1 cellular context compared by ENCODE assay signal in the genomic region with DNA sequence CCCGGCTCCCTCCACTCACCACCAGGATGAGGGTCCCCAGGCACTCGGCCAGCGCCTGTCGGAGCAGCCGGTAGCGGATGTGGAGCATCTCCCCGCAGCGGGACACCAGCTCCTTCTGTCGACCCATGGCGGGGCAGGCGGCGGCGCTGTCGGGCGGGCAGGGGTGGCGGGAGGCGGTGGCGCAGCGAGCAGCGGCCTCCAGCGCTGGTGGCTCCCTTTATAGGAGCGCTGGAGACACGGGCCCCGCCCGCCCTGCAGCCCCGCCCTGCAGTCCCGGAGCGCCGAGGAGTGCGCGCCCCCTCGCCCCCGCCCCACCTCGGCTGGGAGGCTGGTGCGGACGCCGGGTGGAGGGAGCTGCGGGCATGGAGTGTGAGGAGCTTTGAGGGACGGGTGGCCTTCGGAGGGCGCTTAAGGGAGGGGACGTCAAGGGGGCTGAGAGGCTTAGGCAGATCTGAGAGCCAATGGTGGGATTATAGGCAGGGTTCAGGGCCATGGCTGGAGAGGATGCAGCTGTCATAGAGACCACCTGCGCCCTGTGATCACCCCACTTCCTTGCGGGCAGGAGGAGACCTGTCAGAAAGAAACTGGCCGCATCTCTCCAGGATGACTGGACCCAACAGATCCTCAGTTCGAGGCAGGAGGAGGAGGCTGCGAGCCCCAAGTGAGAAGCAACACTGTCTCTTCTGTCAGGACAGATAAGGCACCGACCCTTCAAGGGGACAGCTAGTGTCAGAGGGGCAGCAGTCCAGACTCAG.
TF ChIP-seq lines count a peak whose summit lies in the region.

A gene (minus strand): TSS at position 190 of the 755 bp plus-strand sequence. CDS start 63 bp downstream, at position 127.

TF ChIP-seq in endothelial cell of umbilical vein, 7 proteins besides CTCF, POLR2A, EP300 and RAD21:
- TF ChIP-seq JUN (IDR thresholded peaks at IDR 0.05; ENCODE audit: borderline replicate concordance, insufficient read depth, insufficient read length, low read depth) (no peak), GATA2 (IDR thresholded peaks at IDR 0.05; ENCODE audit: insufficient read depth, insufficient read length, low read depth, low read length) (no peak), EZH2 (IDR thresholded peaks at IDR 0.05; ENCODE audit: borderline replicate concordance, low read depth, low read length, severe bottlenecking) (no peak), MYC (IDR thresholded peaks at IDR 0.05; ENCODE audit: low read depth, low read length) (no peak), POLR2AphosphoS5 (IDR thresholded peaks at IDR 0.05; ENCODE audit: insufficient read depth, low read depth, low read length) (no peak), FOS (IDR thresholded peaks at IDR 0.05; ENCODE audit: borderline replicate concordance, insufficient read depth, low read length) (no peak)
- TF ChIP-seq, protein P1, sequence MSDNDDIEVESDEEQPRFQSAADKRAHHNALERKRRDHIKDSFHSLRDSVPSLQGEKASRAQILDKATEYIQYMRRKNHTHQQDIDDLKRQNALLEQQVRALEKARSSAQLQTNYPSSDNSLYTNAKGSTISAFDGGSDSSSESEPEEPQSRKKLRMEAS (IDR thresholded peaks at IDR 0.05; ENCODE audit: insufficient read depth, insufficient read length): no peak
